ENCODE assay signal across 8 cellular contexts in the genomic region with DNA sequence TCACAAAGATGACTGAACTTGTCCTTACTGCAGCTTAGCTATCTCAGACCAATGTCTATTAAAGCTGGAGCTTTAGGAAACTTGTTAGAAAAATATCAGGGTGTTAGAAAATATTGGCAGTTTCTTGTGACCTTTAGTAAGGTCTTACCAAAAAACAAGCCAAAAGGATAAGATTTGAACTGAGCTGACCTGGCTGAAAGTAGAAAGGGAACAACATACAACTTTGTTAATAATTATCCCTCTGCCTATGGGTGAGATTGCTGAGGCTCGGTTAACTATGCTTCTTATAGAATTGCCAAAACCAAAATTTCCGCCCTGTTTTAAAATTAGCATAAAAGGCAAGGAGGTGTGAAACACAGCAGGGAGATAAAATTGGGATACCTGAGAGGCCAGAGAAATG.
"Had no signal": no experiment of that assay in that cellular context is flagged by ENCODE, and none has a peak within 500 bp of the region (broad histone marks: within the 10 kb centered on the region; RNA-seq: fewer than 3 reads in every experiment).

No MANE protein-coding gene starts in this region.

- H3K4me3 ChIP-seq: GM12878 had no signal

- FAIRE-seq: G401.6, GM12878, GM12891, GM12892, GM18507, GM19239 had no signal

- DNase-seq: GDM1, GF-D8 had no signal

- ATAC-seq: GM12878 had no signal
